ENCODE assay signal across 26 cellular contexts in genomic region chr15:89883518-89883917, GRCh38.
"Had no signal": no experiment of that assay in that cellular context is flagged by ENCODE, and none has a peak within 500 bp of the region (broad histone marks: within the 10 kb centered on the region; RNA-seq: fewer than 3 reads in every experiment).

No MANE protein-coding gene starts in this region.

- H3K4me3 ChIP-seq: neural progenitor cell, psoas muscle, right lobe of liver, sigmoid colon, suprapubic skin, testis, tibial artery, transverse colon, upper lobe of right lung, uterus had no signal

- H3K27me3 ChIP-seq: neural progenitor cell, right lobe of liver, sigmoid colon, suprapubic skin, testis, tibial artery, transverse colon, upper lobe of right lung, uterus had no signal

- H3K36me3 ChIP-seq: uterus had no signal

- H3K4me1 ChIP-seq: neural progenitor cell, parathyroid adenoma, sigmoid colon, suprapubic skin, testis, tibial artery, upper lobe of right lung, uterus had no signal

- DNase-seq: naive thymus-derived CD4-positive, alpha-beta T cell; natural killer cell; nucleus accumbens; posterior cingulate gyrus; psoas muscle; right cardiac atrium; right lobe of liver; sigmoid colon; small intestine; stimulated activated CD4-positive, alpha-beta T cell treated with anti-CD3 and anti-CD28 coated beads, Interleukin-15, amount 100 ng/mL, for 24 hours; stimulated activated CD4-positive, alpha-beta T cell treated with anti-CD3 and anti-CD28 coated beads, Interleukin-2, amount 100 ng/mL, for 24 hours; stimulated activated CD4-positive, alpha-beta T cell treated with anti-CD3 and anti-CD28 coated beads, Interleukin-2, amount 100 ng/mL, for 48 hours; stimulated activated CD4-positive, alpha-beta T cell treated with anti-CD3 and anti-CD28 coated beads, Interleukin-4, amount 100 ng/mL, for 24 hours; stimulated activated naive B cell treated with anti-CD40 and anti-IgM and Interleukin-4, amounts not matched to agents 10 μg/mL and 1 μg/mL and 100 μg/mL, for 72 hours; stimulated activated naive CD8-positive, alpha-beta T cell treated with anti-CD3 and anti-CD28 coated beads, Interleukin-15, amount 100 ng/mL, for 72 hours; stimulated activated naive CD8-positive, alpha-beta T cell treated with anti-CD3 and anti-CD28 coated beads, Interleukin-15, Interleukin-2, amounts not matched to agents 100 U/mL and 50 U/mL, for 24 hours; substantia nigra; testis; tibial artery; transverse colon; upper lobe of right lung; uterus had no signal

- ATAC-seq: naive thymus-derived CD4-positive, alpha-beta T cell; natural killer cell; psoas muscle; right cardiac atrium; right lobe of liver; stimulated activated effector memory CD8-positive, alpha-beta T cell treated with anti-CD3 and anti-CD28 coated beads, Interleukin-12 subunit alpha, Interleukin-12 subunit beta, amount 100 ng/mL, for 72 hours; stimulated activated naive B cell treated with anti-CD40 and anti-IgM and Interleukin-4, amounts not matched to agents 10 μg/mL and 1 μg/mL and 100 μg/mL, for 72 hours; stimulated activated naive CD8-positive, alpha-beta T cell treated with anti-CD3 and anti-CD28 coated beads, Interleukin-15, amount 100 ng/mL, for 72 hours; stimulated activated naive CD8-positive, alpha-beta T cell treated with anti-CD3 and anti-CD28 coated beads, Interleukin-15, Interleukin-2, amounts not matched to agents 100 U/mL and 50 U/mL, for 24 hours; upper lobe of right lung had no signal

- H3K27ac ChIP-seq: neural progenitor cell, parathyroid adenoma, right lobe of liver, sigmoid colon, suprapubic skin, testis, tibial artery, transverse colon, upper lobe of right lung, uterus had no signal

- H3K9me3 ChIP-seq: psoas muscle, right lobe of liver, sigmoid colon, suprapubic skin, testis, tibial artery, transverse colon, upper lobe of right lung, uterus had no signal
